In the genomic region with DNA sequence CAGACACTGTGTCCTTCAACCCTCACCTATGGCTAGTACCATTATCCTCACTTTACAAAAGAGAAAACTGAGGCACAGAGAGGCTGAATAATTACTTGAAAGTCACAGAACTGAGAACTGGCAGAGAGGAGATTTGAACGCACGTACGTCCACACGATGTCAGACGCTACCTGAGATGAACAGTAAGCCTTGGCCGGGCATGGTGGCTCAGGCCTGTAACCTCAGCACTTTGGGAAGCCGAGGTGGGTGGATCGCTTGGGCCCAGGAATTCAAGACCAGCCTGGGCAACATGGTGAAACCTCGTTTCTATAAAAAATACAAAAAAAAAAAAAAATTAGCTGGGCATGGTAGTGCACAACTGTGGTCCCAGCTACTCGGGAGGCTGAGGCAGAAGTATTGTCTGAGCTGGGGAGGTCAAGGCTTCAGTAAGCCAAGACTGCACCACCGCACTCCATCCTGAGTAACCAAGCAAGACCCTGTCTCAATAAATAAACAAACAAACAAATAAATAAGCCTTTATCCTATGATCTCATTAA, we compare ENCODE assay signal across 1 cellular context.
TF ChIP-seq lines count a peak whose summit lies in the region.

No MANE protein-coding gene starts in this region.

TF ChIP-seq in A549, 52 proteins besides CTCF, POLR2A, EP300 and RAD21 (continued from another document):
- no peak for TF ChIP-seq HMGXB4 (CRISPR knock-in tag; IDR thresholded peaks at IDR 0.05; ENCODE audit: borderline replicate concordance)
- no peak for TF ChIP-seq ESRRA (IDR thresholded peaks at IDR 0.05; ENCODE audit: borderline replicate concordance, low read length)
- TF ChIP-seq TP53 (CRISPR knock-in tag; IDR thresholded peaks at IDR 0.05): no peak
- TF ChIP-seq CHD4 (IDR thresholded peaks at IDR 0.05; ENCODE audit: borderline replicate concordance): no peak
- TF ChIP-seq RNF2 (IDR thresholded peaks at IDR 0.05; ENCODE audit: borderline replicate concordance, low read depth): no peak
- TF ChIP-seq CEBPB (IDR thresholded peaks at IDR 0.05): no peak
- no peak for TF ChIP-seq REST (IDR thresholded peaks at IDR 0.05)
- no peak for TF ChIP-seq MAFK (IDR thresholded peaks at IDR 0.05; ENCODE audit: partially characterized antibody)
- no peak for TF ChIP-seq E2F6 (IDR thresholded peaks at IDR 0.05; ENCODE audit: borderline replicate concordance, low read depth)
- no peak for TF ChIP-seq MAX (IDR thresholded peaks at IDR 0.05)
